ENCODE assay signal across 8 cellular contexts in genomic region chr6:169751242-169752073, GRCh38.
DNase-seq lines count a peak whose midpoint lies in the region; ATAC-seq and TF ChIP-seq lines count a peak whose summit lies in the region.

Gene DYNLT2, minus strand, starts transcription at chr6:169751572. Its CDS starts 114 bp downstream, at chr6:169751458.
Gene ERMARD, plus strand, starts transcription at chr6:169751622. Its CDS starts 36 bp downstream, at chr6:169751658.

- peak; percentile 19; the same call in 1 of the 2 replicates for TF ChIP-seq CTCF in AG10803 (conservative IDR thresholded peaks at IDR 0.05; ENCODE audit: low read length)

- ATAC-seq in GM19025 (IDR thresholded peaks at IDR 0.05; ENCODE audit: low read depth, unreplicated experiment) (peak; percentile 93), HG03280 (IDR thresholded peaks at IDR 0.05; ENCODE audit: unreplicated experiment) (peak; percentile 95)

- DNase-seq in AG10803 (ENCODE audit: low read depth) (peak; percentile 91), NCI-H226 (peak; percentile 96), islet precursor cell (peak; percentile 98)
- peak; percentile 79 to 89 (median 84) for DNase-seq in activated CD4-positive, CD25-positive, alpha-beta regulatory T cell (lab: John Stamatoyannopoulos, UW)
- DNase-seq in central memory CD4-positive, alpha-beta T cell: peak; percentile 94
- peak; percentile 91 for DNase-seq in stimulated activated CD4-positive, alpha-beta T cell treated with anti-CD3 and anti-CD28 coated beads, Interleukin-12 subunit alpha, Interleukin-12 subunit beta, amount 100 ng/mL, for 4 hours

- H3K4me3 ChIP-seq in AG10803 (ENCODE audit: low read length): peak within 1 kb of the TSS; percentile 88

Comparison
In these comparisons a context has a peak if more than half of its experiments do, and no peak if none do; other contexts are left out.
1. Peak in every context shown above with its lines: DNase-seq, ATAC-seq and H3K4me3 ChIP-seq.